In the genomic region with DNA sequence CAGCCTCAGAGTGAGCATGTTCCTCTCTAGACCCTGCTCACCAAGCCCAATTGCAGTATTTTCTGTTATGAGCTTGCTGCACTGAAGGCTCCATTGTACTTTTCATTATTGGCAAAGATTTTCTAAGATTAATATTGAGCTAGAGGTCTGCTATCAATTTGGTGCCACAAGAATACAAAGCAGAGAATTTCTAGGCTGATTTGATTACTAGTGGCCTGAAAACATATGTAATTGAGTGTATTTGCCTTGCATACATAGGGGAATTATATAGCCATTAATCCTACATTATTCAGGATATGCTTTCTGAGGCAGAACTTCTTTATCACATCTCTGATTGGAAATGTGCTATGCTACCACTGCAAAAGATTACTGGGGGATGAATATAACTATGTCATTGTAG, we compare ENCODE assay signal across 9 cellular contexts.
"Had no signal": no experiment of that assay in that cellular context is flagged by ENCODE, and none has a peak within 500 bp of the region (broad histone marks: within the 10 kb centered on the region; RNA-seq: fewer than 3 reads in every experiment).

No MANE protein-coding gene starts in this region.

- ATAC-seq: HCT116, HepG2 had no signal

- H3K4me1 ChIP-seq: HAP-1 had no signal

- H3K27me3 Mint-ChIP-seq: IgD-negative memory B cell had no signal

- H2AFZ ChIP-seq: GM23248 had no signal

- H3K9me3 Mint-ChIP-seq: HFFc6, IgD-negative memory B cell had no signal

- H3K9ac ChIP-seq: GM23248 had no signal

- H3K27ac ChIP-seq: GM23248, HL-60 had no signal

- H3K9me3 ChIP-seq: HAP-1 had no signal

- H3K4me1 Mint-ChIP-seq: IgD-negative memory B cell had no signal

- DNase-seq: GM23248, GOT3, H7, HFFc6 had no signal

- H3K36me3 ChIP-seq: HAP-1 had no signal

- H3K4me3 Mint-ChIP-seq: HFFc6, IgD-negative memory B cell had no signal

- H3K4me3 ChIP-seq: GM23248, HAP-1 had no signal

- H3K27ac Mint-ChIP-seq: HFFc6, IgD-negative memory B cell had no signal

- H3K36me3 Mint-ChIP-seq: IgD-negative memory B cell had no signal
